Comparison of ENCODE assay signal across 2 cellular contexts in genomic region chr18:10123006-10123950, GRCh38.
TF ChIP-seq lines count a peak whose summit lies in the region.

No MANE protein-coding gene starts in this region.

TF ChIP-seq in IMR-90, 13 proteins besides CTCF, POLR2A, EP300 and RAD21:
- TF ChIP-seq ELK1 (IDR thresholded peaks at IDR 0.05; ENCODE audit: borderline replicate concordance, low read depth, low read length) (no peak), RFX5 (IDR thresholded peaks at IDR 0.05; ENCODE audit: low read depth, low read length) (no peak), SMC3 (IDR thresholded peaks at IDR 0.05; ENCODE audit: low read depth, low read length) (no peak), MXI1 (IDR thresholded peaks at IDR 0.05; ENCODE audit: borderline replicate concordance, low read depth, low read length) (no peak)

TF ChIP-seq in H1, 55 proteins besides CTCF, POLR2A, EP300 and RAD21:
- no peak for TF ChIP-seq CBX8 (IDR thresholded peaks at IDR 0.05; ENCODE audit: borderline replicate concordance, low read depth, low read length)
TF ChIP-seq in H1: peak in this region for 0.
